Comparison of ENCODE assay signal across 9 cellular contexts in genomic region chr1:20487236-20487590, GRCh38. TPM values are rescaled to one million over a fixed set of nuclear protein-coding genes. Genes with fewer than 3 reads are reported as not detected.
DNase-seq lines count a peak whose midpoint lies in the region; ATAC-seq, FAIRE-seq and TF ChIP-seq lines count a peak whose summit lies in the region.
"Had no signal": no experiment of that assay in that cellular context is flagged by ENCODE, and none has a peak within 500 bp of the region (broad histone marks: within the 10 kb centered on the region; RNA-seq: fewer than 3 reads in every experiment).

No MANE protein-coding gene starts in this region.

- H3K9me3 Mint-ChIP-seq in neural progenitor cell, result no peaks in the 10 kb centered on the region

- no peak overlapping the region for H4K91ac ChIP-seq in H1 (replicated peaks; ENCODE audit: insufficient read length, low read length)

- TF ChIP-seq EP300 in H1 (IDR thresholded peaks at IDR 0.05; ENCODE audit: borderline replicate concordance in 1 of 2, low read depth in 2 of 2, low read length in 2 of 2), result no peak

- H3K27me3 Mint-ChIP-seq in neural progenitor cell (ENCODE audit: insufficient read depth, low read depth), result peaks cover 24% of the 10 kb centered on the region

- POLR2A ChIA-PET in H1 (lab: Charles Lee; ENCODE audit: partially characterized antibody), result interaction anchor here (1.2 kb wide), 1 partner anchor 56 kb away, joined by 3 read pairs; no protein-coding TSS in a partner anchor

- TF ChIP-seq RAD21 in H1 (IDR thresholded peaks at IDR 0.05 in 1 of 2, conservative IDR thresholded peaks at IDR 0.05 in 1 of 2; ENCODE audit: low read depth in 2 of 2, low read length in 2 of 2), result no peak

- H3K14ac ChIP-seq in H1 (ENCODE audit: insufficient read length), result no peak overlapping the region

- H3K4me2 ChIP-seq in H1 (ENCODE audit: insufficient read depth in 1 of 2, low read depth in 2 of 2, low read length in 2 of 2) (peak overlapping the region; percentile 82 to 96), neural progenitor cell (peak overlapping the region; percentile 98)

- FAIRE-seq in H1 (lab: Jason Lieb, UNC), result no peak
- FAIRE-seq: endometrium had no signal

- peaks cover 19% of the 10 kb centered on the region for H3K4me1 Mint-ChIP-seq in neural progenitor cell

- H3K27ac Mint-ChIP-seq in neural progenitor cell, result no peak overlapping the region

- H2BK20ac ChIP-seq in H1 (ENCODE audit: low read length), result peak overlapping the region; percentile 97; the same call in 1 of the 2 replicates

- 0 out of 2 replicates have a peak overlapping the region, but pooled peaks have one; percentile 58 for H4K8ac ChIP-seq in H1 (ENCODE audit: extremely low read depth, insufficient read depth, low read length)

- intact Hi-C loops in spleen (cut with DNase I; ENCODE audit: low total_unique reads), result loop anchor here (5.0 kb wide), 1 partner anchor 110 kb away; no protein-coding TSS in a partner anchor

- peak overlapping the region; percentile 80; the same call in 1 of the 2 replicates for H2BK5ac ChIP-seq in H1 (ENCODE audit: low read depth, low read length)

- no peak overlapping the region for H3K56ac ChIP-seq in H1 (replicated peaks; ENCODE audit: insufficient read length, low read depth, low read length)

- peak overlapping the region; percentile 83 for H3K4me3 Mint-ChIP-seq in neural progenitor cell

- H2BK12ac ChIP-seq in H1 (ENCODE audit: low read depth, low read length), result peak overlapping the region; percentile 92; the same call in 1 of the 2 replicates

- peaks cover 31% of the 10 kb centered on the region for H3K23me2 ChIP-seq in H1 (ENCODE audit: low read depth, low read length)

- H3K9ac ChIP-seq in H1 (replicated peaks in 1 of 4; ENCODE audit: extremely low read depth in 1 of 4, low read depth in 3 of 4, low read length in 3 of 4) (no peak overlapping the region), neural progenitor cell (no peak overlapping the region)

- H2BK120ac ChIP-seq in H1 (replicated peaks; ENCODE audit: low read depth, low read length), result no peak overlapping the region

- H3K79me2 ChIP-seq in H1 (ENCODE audit: control insufficient read depth in 1 of 2, insufficient read depth in 2 of 2, low read length in 2 of 2) (no peaks in the 10 kb centered on the region), neural progenitor cell (ENCODE audit: low read depth) (peaks cover 4% of the 10 kb centered on the region)

- CTCF ChIA-PET in H1 (lab: Charles Lee; ENCODE audit: partially characterized antibody), result interaction anchor here (0.6 to 1.5 kb wide), 6 partner anchors 41 to 336 kb away, joined by 3 to 6 read pairs (median 4); no protein-coding TSS in a partner anchor

- H3K4me3 ChIP-seq in H1 (ENCODE audit: extremely low read depth in 1 of 4, insufficient read depth in 2 of 4, low read depth in 3 of 4, low read length in 4 of 4) (peak overlapping the region; percentile 66 to 87 (median 68)), neural progenitor cell (peak overlapping the region; percentile 95), spleen (peak overlapping the region in 4 of 8 donors; percentile 35 to 77 (median 55))

- H4K20me1 ChIP-seq in H1 (replicated peaks in 1 of 2; ENCODE audit: control insufficient read depth in 1 of 2, insufficient read depth in 2 of 2, low read length in 2 of 2) (peaks cover 3 to 4% of the 10 kb centered on the region in 2 experiments), neural progenitor cell (ENCODE audit: low read depth) (peaks cover 21% of the 10 kb centered on the region)

- H4K5ac ChIP-seq in H1 (ENCODE audit: insufficient read length, low read depth, low read length), result no peak overlapping the region

- H2AK5ac ChIP-seq in H1 (ENCODE audit: low read depth, low read length), result peak overlapping the region; percentile 86; the same call in 1 of the 2 replicates

- TF ChIP-seq CTCF in H1 (IDR thresholded peaks at IDR 0.05; ENCODE audit: control extremely low read depth in 1 of 3, insufficient read depth in 1 of 3, low read depth in 1 of 3, low read length in 3 of 3) (no peak), neural progenitor cell (IDR thresholded peaks at IDR 0.05) (no peak), spleen (IDR thresholded peaks at IDR 0.05 in 8 of 11, conservative IDR thresholded peaks at IDR 0.05 in 3 of 11) (no peak)

- no peak overlapping the region for H3K4ac ChIP-seq in H1 (replicated peaks; ENCODE audit: insufficient read length, low read depth, low read length)

- H3K27ac ChIP-seq in H1 (ENCODE audit: low read depth, low read length), result no peak overlapping the region
- H3K27ac ChIP-seq in neural progenitor cell, result no peak overlapping the region
- H3K27ac ChIP-seq in spleen, result no peak overlapping the region

- no peak overlapping the region for H2BK15ac ChIP-seq in H1 (ENCODE audit: low read length)

- 0% methylated on average over 4 of the region's 4 CpGs; no CpG with 5 or more reads in 1 of the 2 experiments for WGBS in H1 (ENCODE audit: extremely low coverage in 1 of 2, insufficient coverage in 1 of 2, insufficient read length in 1 of 2, insufficient replicate concordance in 2 of 2, low coverage in 1 of 2, low lambda C conversion rate in 2 of 2, missing lambda C conversion rate in 1 of 2), 2 experiments
- WGBS in spleen, 5 donors, result 3 to 14% (median 10%) methylated on average over 4 of the region's 4 CpGs

- H3K9me3 ChIP-seq in H1 (ENCODE audit: insufficient read depth in 2 of 2, low read depth in 1 of 2, low read length in 1 of 2) (no peaks in the 10 kb centered on the region), neural progenitor cell (ENCODE audit: low read depth) (no peaks in the 10 kb centered on the region), spleen (no peaks in the 10 kb centered on the region)

- H3K27me3 ChIP-seq in H1 (replicated peaks in 1 of 4; ENCODE audit: control insufficient read depth in 3 of 4, extremely low read depth in 1 of 4, insufficient read depth in 3 of 4, low read length in 3 of 4) (peaks cover 4 to 54% (median 37%) of the 10 kb centered on the region in 4 experiments), neural progenitor cell (peaks cover 91% of the 10 kb centered on the region), spleen (replicated peaks in 1 of 7) (peaks cover 7 to 78% (median 44%) of the 10 kb centered on the region in 7 donors)

- H3K23ac ChIP-seq in H1 (ENCODE audit: insufficient read length), result no peak overlapping the region

- H3K4me1 ChIP-seq in H1 (replicated peaks in 1 of 4; ENCODE audit: control insufficient read depth in 3 of 4, insufficient read depth in 4 of 4, low read length in 3 of 4) (peaks cover 2 to 28% (median 11%) of the 10 kb centered on the region in 4 experiments), neural progenitor cell (peaks cover 8% of the 10 kb centered on the region), spleen (peaks cover 11 to 42% (median 35%) of the 10 kb centered on the region in 6 donors)

- H3K18ac ChIP-seq in H1 (ENCODE audit: extremely low read depth, low read length), result peak overlapping the region; percentile 97; the same call in 1 of the 2 replicates

- peaks cover 3% of the 10 kb centered on the region for H3K36me3 Mint-ChIP-seq in neural progenitor cell

- H3F3A ChIP-seq in neural progenitor cell (ENCODE audit: low read depth), result peaks cover 45% of the 10 kb centered on the region

- H3K36me3 ChIP-seq in H1 (ENCODE audit: control insufficient read depth in 2 of 4, insufficient read depth in 4 of 4, low read length in 3 of 4) (no peaks in the 10 kb centered on the region), neural progenitor cell (no peaks in the 10 kb centered on the region), spleen (no peaks in the 10 kb centered on the region)

- TF ChIP-seq POLR2A in H1 (IDR thresholded peaks at IDR 0.05; ENCODE audit: control extremely low read depth in 1 of 2, low read depth in 2 of 2, low read length in 2 of 2) (no peak), spleen (IDR thresholded peaks at IDR 0.05) (no peak)

- ATAC-seq in HG03439 (IDR thresholded peaks at IDR 0.05; ENCODE audit: unreplicated experiment), result no peak

- H2AFZ ChIP-seq in H1 (ENCODE audit: low read length) (no peak overlapping the region), neural progenitor cell (replicated peaks) (no peak overlapping the region)

- H3K79me1 ChIP-seq in H1 (ENCODE audit: low read depth, low read length), result no peaks in the 10 kb centered on the region

- DNase-seq in DMS 273 (lab: John Stamatoyannopoulos, UW; ENCODE audit: unreplicated experiment) (peak; percentile 93), NCI-H82 (lab: John Stamatoyannopoulos, UW) (peak; percentile 91), H1 (ENCODE audit: low read depth in 1 of 2, low spot score in 2 of 2) (no peak), neural progenitor cell (ENCODE audit: low spot score) (peak; percentile 27), spleen (no peak), SW 1271 (lab: John Stamatoyannopoulos, UW) (no peak), HK-2 (ENCODE audit: unreplicated experiment) (no peak)

TF ChIP-seq in H1, 55 proteins besides CTCF, POLR2A, EP300 and RAD21 (continues in another document):
- no peak for TF ChIP-seq SIX5 (IDR thresholded peaks at IDR 0.05; ENCODE audit: low read depth, low read length)

RNA-seq across cellular contexts. Expression of gene CAMK2N1, which starts 1.2 kb away (rescaled TPM):
- total RNA-seq in H1 (2021; fragmentation: NEBNext Ultra II Directional; extraction: Animal tissue kit (Norgen Biotek cat#: 25700)), result 5.6 and 7.4 TPM in 2 replicates
- polyA plus RNA-seq in H1 (2011; rRNA removed), result 1.8 and 2.3 TPM in 2 replicates
- 2.2 TPM for polyA plus RNA-seq in H1 (2011; cell fraction: cytosol; rRNA removed)
- polyA plus RNA-seq in H1 (2011; cell fraction: nucleus; rRNA removed), result 2.4 TPM
- polyA plus RNA-seq in H1 (2012, experiment 1 of 2), result 4.4 to 6.6 TPM (median 4.5 TPM) in 4 replicates
- polyA plus RNA-seq in H1 (2012, experiment 2 of 2), result 3.6 TPM
- polyA plus RNA-seq in H1 (2013, experiment 1 of 2), result 8.6 TPM
- 8.6 TPM for polyA plus RNA-seq in H1 (2013, experiment 2 of 2)
- polyA minus RNA-seq in H1 (2011; rRNA and poly(A)+ RNA removed), result 0.34 and 0.41 TPM in 2 replicates
- polyA minus RNA-seq in H1 (2011; cell fraction: cytosol; rRNA and poly(A)+ RNA removed), result 2.3 TPM
- 1.4 TPM for polyA minus RNA-seq in H1 (2011; cell fraction: nucleus; rRNA and poly(A)+ RNA removed)
- 6.0 and 11.4 TPM in 2 replicates for total RNA-seq in neural progenitor cell (ENCODE audit: low replicate concordance)
- total RNA-seq in spleen, result 10 to 100 TPM in 5 of 7 donors, 1 to 10 TPM in 2; 6.7 to 17.2 (median 11.1) TPM
- polyA plus RNA-seq in spleen, result 1 to 10 TPM; 3.6 to 4.9 (median 4.5) TPM

RNA-seq across cellular contexts. Expression of gene MUL1, which starts 20.7 kb away (rescaled TPM):
- 16.4 and 16.9 TPM in 2 replicates for total RNA-seq in H1 (2021; fragmentation: NEBNext Ultra II Directional; extraction: Animal tissue kit (Norgen Biotek cat#: 25700))
- polyA plus RNA-seq in H1 (2011; rRNA removed), result 20.5 and 20.8 TPM in 2 replicates
- polyA plus RNA-seq in H1 (2011; cell fraction: cytosol; rRNA removed), result 17.4 TPM
- polyA plus RNA-seq in H1 (2011; cell fraction: nucleus; rRNA removed), result 20.6 TPM
- polyA plus RNA-seq in H1 (2012, experiment 1 of 2), result 12.0 to 19.7 TPM (median 17.1 TPM) in 4 replicates
- 22.2 TPM for polyA plus RNA-seq in H1 (2012, experiment 2 of 2)
- 17.9 TPM for polyA plus RNA-seq in H1 (2013, experiment 1 of 2)
- polyA plus RNA-seq in H1 (2013, experiment 2 of 2), result 20.4 TPM
- 21.6 and 22.8 TPM in 2 replicates for polyA minus RNA-seq in H1 (2011; rRNA and poly(A)+ RNA removed)
- polyA minus RNA-seq in H1 (2011; cell fraction: cytosol; rRNA and poly(A)+ RNA removed), result 10.4 TPM
- polyA minus RNA-seq in H1 (2011; cell fraction: nucleus; rRNA and poly(A)+ RNA removed), result 13.4 TPM
- total RNA-seq in neural progenitor cell (ENCODE audit: low replicate concordance), result 6.7 and 18.9 TPM in 2 replicates
- total RNA-seq in spleen, result 10 to 100 TPM; 20.1 to 32.3 (median 25.0) TPM
- 1 to 10 TPM; 2.9 to 9.2 (median 7.3) TPM for polyA plus RNA-seq in spleen

Comparison
In these comparisons a context has a peak if more than half of its experiments do, and no peak if none do; other contexts are left out.
1. DNase-seq: peak in DMS 273 (single experiment), NCI-H82 (single experiment) and neural progenitor cell (single experiment); none in H1 (0 of 2), spleen (single experiment), SW 1271 (0 of 2) and HK-2 (single experiment).